Comparison of ENCODE assay signal across 1 cellular context in the genomic region with DNA sequence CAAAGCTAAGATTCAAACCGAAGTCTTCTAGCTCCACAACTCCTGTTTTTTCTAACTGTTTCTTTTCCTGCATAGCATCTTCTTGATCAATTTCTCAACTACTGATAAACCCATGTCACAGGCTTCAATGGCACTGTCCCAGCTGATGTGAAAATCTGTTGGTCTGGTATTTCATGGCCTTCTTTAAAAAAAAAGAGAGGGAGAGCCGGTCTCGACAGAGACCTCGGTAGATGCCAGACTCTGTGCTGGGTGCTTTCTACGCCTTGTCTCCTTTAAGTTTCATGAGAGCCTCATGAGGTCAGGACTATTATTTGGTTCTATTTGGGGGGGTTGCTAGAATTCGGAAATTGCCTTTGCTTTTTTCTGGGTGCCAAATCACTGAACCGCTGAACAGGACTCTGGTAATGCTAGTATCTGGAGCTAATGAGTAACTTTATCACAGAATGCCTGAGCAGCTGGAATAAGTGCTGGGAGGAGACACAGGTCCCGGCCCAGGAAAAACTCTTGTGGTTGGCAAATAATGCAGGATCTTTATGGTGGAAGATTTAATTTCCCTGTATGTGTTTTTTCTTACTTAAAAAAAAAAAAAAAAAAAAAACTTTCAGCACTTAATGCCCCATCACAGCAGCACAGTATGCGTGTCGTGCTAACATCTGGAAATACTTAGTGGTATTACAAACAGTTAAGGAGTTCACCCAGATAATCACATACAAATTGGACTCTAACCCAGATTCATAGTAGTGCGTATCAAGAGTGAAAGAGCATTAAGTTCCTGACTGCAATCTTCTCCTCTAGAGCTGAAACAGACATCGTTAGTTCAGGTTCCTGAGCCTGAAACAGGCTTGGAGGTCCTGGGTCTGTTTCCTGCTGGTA.
TF ChIP-seq lines count a peak whose summit lies in the region.

No MANE protein-coding gene starts in this region.

TF ChIP-seq in HepG2, 621 proteins besides CTCF, POLR2A, EP300 and RAD21 (continued from another document):
- TF ChIP-seq, protein P1, sequence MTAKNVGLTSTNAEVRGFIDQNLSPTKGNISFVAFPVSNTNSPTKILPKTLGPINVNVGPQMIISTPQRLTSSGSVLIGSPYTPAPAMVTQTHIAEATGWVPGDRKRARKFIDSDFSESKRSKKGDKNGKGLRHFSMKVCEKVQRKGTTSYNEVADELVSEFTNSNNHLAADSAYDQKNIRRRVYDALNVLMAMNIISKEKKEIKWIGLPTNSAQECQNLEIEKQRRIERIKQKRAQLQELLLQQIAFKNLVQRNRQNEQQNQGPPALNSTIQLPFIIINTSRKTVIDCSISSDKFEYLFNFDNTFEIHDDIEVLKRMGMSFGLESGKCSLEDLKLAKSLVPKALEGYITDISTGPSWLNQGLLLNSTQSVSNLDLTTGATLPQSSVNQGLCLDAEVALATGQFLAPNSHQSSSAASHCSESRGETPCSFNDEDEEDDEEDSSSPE (CRISPR knock-in tag; IDR thresholded peaks at IDR 0.05) = 0 out of 2 replicates have a peak, but pooled peaks have one; percentile 16
- TF ChIP-seq RCOR2 (CRISPR knock-in tag; IDR thresholded peaks at IDR 0.05) (no peak), ZNF614 (CRISPR knock-in tag; IDR thresholded peaks at IDR 0.05; ENCODE audit: borderline replicate concordance) (peak; percentile 52; the same call in 1 of the 2 replicates), ZNF776 (CRISPR knock-in tag; IDR thresholded peaks at IDR 0.05) (no peak), ZNF792 (CRISPR knock-in tag; IDR thresholded peaks at IDR 0.05) (no peak), HDAC1 (CRISPR knock-in tag; IDR thresholded peaks at IDR 0.05) (0 out of 2 replicates have a peak, but pooled peaks have one; percentile 30), NR3C1 (CRISPR knock-in tag; IDR thresholded peaks at IDR 0.05) (no peak), ZFP36L2 (CRISPR knock-in tag; IDR thresholded peaks at IDR 0.05) (no peak)
- TF ChIP-seq, protein P2, sequence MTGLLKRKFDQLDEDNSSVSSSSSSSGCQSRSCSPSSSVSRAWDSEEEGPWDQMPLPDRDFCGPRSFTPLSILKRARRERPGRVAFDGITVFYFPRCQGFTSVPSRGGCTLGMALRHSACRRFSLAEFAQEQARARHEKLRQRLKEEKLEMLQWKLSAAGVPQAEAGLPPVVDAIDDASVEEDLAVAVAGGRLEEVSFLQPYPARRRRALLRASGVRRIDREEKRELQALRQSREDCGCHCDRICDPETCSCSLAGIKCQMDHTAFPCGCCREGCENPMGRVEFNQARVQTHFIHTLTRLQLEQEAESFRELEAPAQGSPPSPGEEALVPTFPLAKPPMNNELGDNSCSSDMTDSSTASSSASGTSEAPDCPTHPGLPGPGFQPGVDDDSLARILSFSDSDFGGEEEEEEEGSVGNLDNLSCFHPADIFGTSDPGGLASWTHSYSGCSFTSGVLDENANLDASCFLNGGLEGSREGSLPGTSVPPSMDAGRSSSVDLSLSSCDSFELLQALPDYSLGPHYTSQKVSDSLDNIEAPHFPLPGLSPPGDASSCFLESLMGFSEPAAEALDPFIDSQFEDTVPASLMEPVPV (CRISPR knock-in tag; IDR thresholded peaks at IDR 0.05) = no peak
- TF ChIP-seq, protein P3, sequence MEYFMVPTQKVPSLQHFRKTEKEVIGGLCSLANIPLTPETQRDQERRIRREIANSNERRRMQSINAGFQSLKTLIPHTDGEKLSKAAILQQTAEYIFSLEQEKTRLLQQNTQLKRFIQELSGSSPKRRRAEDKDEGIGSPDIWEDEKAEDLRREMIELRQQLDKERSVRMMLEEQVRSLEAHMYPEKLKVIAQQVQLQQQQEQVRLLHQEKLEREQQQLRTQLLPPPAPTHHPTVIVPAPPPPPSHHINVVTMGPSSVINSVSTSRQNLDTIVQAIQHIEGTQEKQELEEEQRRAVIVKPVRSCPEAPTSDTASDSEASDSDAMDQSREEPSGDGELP (IDR thresholded peaks at IDR 0.05; ENCODE audit: borderline replicate concordance, low read depth) = peak; percentile 31; the same call in 1 of the 2 replicates
